In genomic region chr12:49548481-49548821, GRCh38 we compare ENCODE assay signal across 9 cellular contexts. TPM values are rescaled to one million over a fixed set of nuclear protein-coding genes. Genes with fewer than 3 reads are reported as not detected.
DNase-seq lines count a peak whose midpoint lies in the region; ATAC-seq and TF ChIP-seq lines count a peak whose summit lies in the region.
"Had no signal": no experiment of that assay in that cellular context is flagged by ENCODE, and none has a peak within 500 bp of the region (broad histone marks: within the 10 kb centered on the region; RNA-seq: fewer than 3 reads in every experiment).

No MANE protein-coding gene starts in this region.

- no peaks in the 10 kb centered on the region for H3K9me3 ChIP-seq in BLaER1 treated with 17β-estradiol and CSF1 and Interleukin-3, amounts not matched to agents 10 nM and 100 nM (replicated peaks in 1 of 11)
- H3K9me3 ChIP-seq in HUES64 (ENCODE audit: insufficient read depth, low read depth, low read length) = no peaks in the 10 kb centered on the region
- no peaks in the 10 kb centered on the region for H3K9me3 ChIP-seq in WERI-Rb-1 (ENCODE audit: severe bottlenecking)
- H3K9me3 ChIP-seq in OCI-LY7 (ENCODE audit: low read length) = no peaks in the 10 kb centered on the region

- H3K9me2 ChIP-seq in OCI-LY7 (ENCODE audit: insufficient read depth, low read length) = no peaks in the 10 kb centered on the region

- H4K20me1 ChIP-seq in BLaER1 treated with 17β-estradiol and CSF1 and Interleukin-3, amounts not matched to agents 10 nM and 100 nM = peaks cover 0 to 11% (median 0%) of the 10 kb centered on the region in 11 experiments; a peak in 1 of 22 replicates
- H4K20me1 ChIP-seq in OCI-LY7 (ENCODE audit: insufficient read depth, low read length) = no peaks in the 10 kb centered on the region

- H3K79me2 ChIP-seq in OCI-LY7 (ENCODE audit: insufficient read depth, low read depth, low read length) = no peaks in the 10 kb centered on the region

- no peak overlapping the region for H3K27ac Mint-ChIP-seq in effector memory CD8-positive, alpha-beta T cell

- BruUV-seq in OCI-LY7 (replicated peaks; lab: Mats Ljungman, UMichigan) = no TSS peak

- CTCF ChIA-PET in OCI-LY7 (lab: Charles Lee; ENCODE audit: unreplicated experiment) = no interaction called here

- no peaks in the 10 kb centered on the region for H3K36me3 ChIP-seq in BLaER1 treated with 17β-estradiol and CSF1 and Interleukin-3, amounts not matched to agents 10 nM and 100 nM
- no peaks in the 10 kb centered on the region for H3K36me3 ChIP-seq in HUES64 (ENCODE audit: insufficient read depth, low read length)
- no peaks in the 10 kb centered on the region for H3K36me3 ChIP-seq in rectal smooth muscle tissue (ENCODE audit: control insufficient read depth, insufficient read depth, low read length)
- no peaks in the 10 kb centered on the region for H3K36me3 ChIP-seq in WERI-Rb-1
- no peaks in the 10 kb centered on the region for H3K36me3 ChIP-seq in OCI-LY7 (ENCODE audit: insufficient read depth, low read length)

- H3K9ac ChIP-seq in BLaER1 treated with 17β-estradiol and CSF1 and Interleukin-3, amounts not matched to agents 10 nM and 100 nM = peak overlapping the region in 4 of 11 experiments; percentile 5 to 41 (median 24); a peak in 2 of 22 replicates
- no peak overlapping the region for H3K9ac ChIP-seq in HUES64 (ENCODE audit: low read depth, low read length)
- no peak overlapping the region for H3K9ac ChIP-seq in rectal smooth muscle tissue (ENCODE audit: low read length)

- no peak overlapping the region for H3K27ac ChIP-seq in BLaER1 treated with 17β-estradiol and CSF1 and Interleukin-3, amounts not matched to agents 10 nM and 100 nM
- no peak overlapping the region for H3K27ac ChIP-seq in HUES64 (ENCODE audit: low read depth, low read length)
- no peak overlapping the region for H3K27ac ChIP-seq in rectal smooth muscle tissue (ENCODE audit: low read depth, low read length)
- no peak overlapping the region for H3K27ac ChIP-seq in WERI-Rb-1
- H3K27ac ChIP-seq in OCI-LY7 (ENCODE audit: low read depth, low read length, poor library complexity, severe bottlenecking) = no peak overlapping the region

- ATAC-seq in effector memory CD8-positive, alpha-beta T cell (replicated peaks) = no peak
- ATAC-seq in GM19452 (IDR thresholded peaks at IDR 0.05; ENCODE audit: unreplicated experiment) = no peak
- no peak for ATAC-seq in GM18858 (IDR thresholded peaks at IDR 0.05; ENCODE audit: unreplicated experiment)

- no peaks in the 10 kb centered on the region for H3K36me3 Mint-ChIP-seq in effector memory CD8-positive, alpha-beta T cell (ENCODE audit: insufficient read depth)

- H3K27me3 Mint-ChIP-seq in effector memory CD8-positive, alpha-beta T cell = peaks cover 30 to 62% of the 10 kb centered on the region in 2 donors

- peak overlapping the region; percentile 42 to 82 (median 75) for H3K4me2 ChIP-seq in BLaER1 treated with 17β-estradiol and CSF1 and Interleukin-3, amounts not matched to agents 10 nM and 100 nM
- H3K4me2 ChIP-seq in OCI-LY7 (ENCODE audit: low read length) = no peak overlapping the region

- H3K4me3 ChIP-seq in BLaER1 treated with 17β-estradiol and CSF1 and Interleukin-3, amounts not matched to agents 10 nM and 100 nM = peak overlapping the region in 6 of 10 experiments; percentile 5 to 46 (median 35); a peak in 8 of 20 replicates
- peak overlapping the region; percentile 53 for H3K4me3 ChIP-seq in HUES64 (ENCODE audit: low read length)
- H3K4me3 ChIP-seq in rectal smooth muscle tissue (ENCODE audit: low read length) = peak overlapping the region; percentile 70
- no peak overlapping the region for H3K4me3 ChIP-seq in WERI-Rb-1 (ENCODE audit: low read depth, low read length)
- no peak overlapping the region for H3K4me3 ChIP-seq in OCI-LY7 (ENCODE audit: low read depth, low read length, poor library complexity, severe bottlenecking)

- intact Hi-C loops in OCI-LY7 (cut with micrococcal nuclease; ENCODE audit: unreplicated experiment) = no loop called here

- peak overlapping the region; percentile 62 to 73 for H3K4me3 Mint-ChIP-seq in effector memory CD8-positive, alpha-beta T cell

- H3K4me1 ChIP-seq in BLaER1 treated with 17β-estradiol and CSF1 and Interleukin-3, amounts not matched to agents 10 nM and 100 nM = peaks cover 10 to 39% (median 29%) of the 10 kb centered on the region in 10 experiments; a peak in 19 of 20 replicates
- 0 out of 2 replicates have a peak, but pooled peaks cover 3% of the 10 kb centered on the region for H3K4me1 ChIP-seq in HUES64 (ENCODE audit: insufficient read depth, low read length)
- peaks cover 7% of the 10 kb centered on the region for H3K4me1 ChIP-seq in rectal smooth muscle tissue (ENCODE audit: control insufficient read depth, insufficient read depth, low read length)
- peaks cover 25% of the 10 kb centered on the region for H3K4me1 ChIP-seq in OCI-LY7 (ENCODE audit: insufficient read depth, low read length, poor library complexity, severe bottlenecking)

- H3K9me3 Mint-ChIP-seq in effector memory CD8-positive, alpha-beta T cell = no peaks in the 10 kb centered on the region

- H3K4me1 Mint-ChIP-seq in effector memory CD8-positive, alpha-beta T cell (ENCODE audit: low read depth in 2 of 2) = peaks cover 4 to 10% of the 10 kb centered on the region in 2 donors

- 78% methylated on average over 8 of the region's 8 CpGs for WGBS in HUES64

- no peak for TF ChIP-seq CTCF in WERI-Rb-1 (IDR thresholded peaks at IDR 0.05; ENCODE audit: low read depth, low read length)
- TF ChIP-seq CTCF in OCI-LY7 (conservative IDR thresholded peaks at IDR 0.05; ENCODE audit: low read length) = no peak

- POLR2A ChIA-PET in OCI-LY7 (lab: Charles Lee) = no interaction called here

- no peak for DNase-seq in effector memory CD8-positive, alpha-beta T cell
- no peak for DNase-seq in WERI-Rb-1
- DNase-seq in OCI-LY7 (ENCODE audit: low spot score) = no peak
- DNase-seq: SHP77 had no signal

- peaks cover 27 to 51% (median 37%) of the 10 kb centered on the region in 11 experiments for H3K27me3 ChIP-seq in BLaER1 treated with 17β-estradiol and CSF1 and Interleukin-3, amounts not matched to agents 10 nM and 100 nM
- H3K27me3 ChIP-seq in HUES64 (ENCODE audit: insufficient read depth, low read length) = peaks cover 93% of the 10 kb centered on the region
- H3K27me3 ChIP-seq in rectal smooth muscle tissue (ENCODE audit: control insufficient read depth, insufficient read depth, low read length) = peaks cover 11% of the 10 kb centered on the region
- H3K27me3 ChIP-seq in WERI-Rb-1 (ENCODE audit: insufficient read depth, low read depth, severe bottlenecking) = no peaks in the 10 kb centered on the region

- H2AFZ ChIP-seq in OCI-LY7 (ENCODE audit: low read length) = no peak overlapping the region

RNA-seq across cellular contexts. Expression of gene KCNH3, which starts 9.6 kb away (rescaled TPM):
- 0.10 TPM for polyA plus RNA-seq in HUES64 (2013, experiment 1 of 2)
- polyA plus RNA-seq in HUES64 (2013, experiment 2 of 2) = 0.19 TPM
- total RNA-seq in OCI-LY7 (2014; rRNA removed; shearing (Covaris generic)) = 0.05 and 0.06 TPM in 2 replicates
- total RNA-seq in OCI-LY7 (2022) = 0.57 TPM in 1 of 2 replicates, not detected in the other

RNA-seq across cellular contexts. Expression of gene MCRS1, which starts 19.5 kb away (rescaled TPM):
- 64.8 TPM for polyA plus RNA-seq in HUES64 (2013, experiment 1 of 2)
- polyA plus RNA-seq in HUES64 (2013, experiment 2 of 2) = 62.9 TPM
- 72.0 and 75.6 TPM in 2 replicates for total RNA-seq in OCI-LY7 (2014; rRNA removed; shearing (Covaris generic))
- 65.4 and 72.4 TPM in 2 replicates for total RNA-seq in OCI-LY7 (2022)

RNA-seq across cellular contexts. Expression of gene FAM186B, which starts 57.0 kb away (rescaled TPM):
- polyA plus RNA-seq in HUES64 (2013, experiment 1 of 2) = 0.10 TPM
- 0.13 TPM for polyA plus RNA-seq in HUES64 (2013, experiment 2 of 2)
- 0.21 and 0.60 TPM in 2 replicates for total RNA-seq in OCI-LY7 (2014; rRNA removed; shearing (Covaris generic))
- 2.4 and 2.8 TPM in 2 replicates for total RNA-seq in OCI-LY7 (2022)

Comparison
In these comparisons a context has a peak if more than half of its experiments do, and no peak if none do; other contexts are left out.
1. H3K4me3 ChIP-seq: peak in BLaER1 treated with 17β-estradiol and CSF1 and Interleukin-3, amounts not matched to agents 10 nM and 100 nM (6 of 10), HUES64 (single experiment) and rectal smooth muscle tissue (single experiment); none in WERI-Rb-1 (single experiment) and OCI-LY7 (single experiment).